In the genomic region with DNA sequence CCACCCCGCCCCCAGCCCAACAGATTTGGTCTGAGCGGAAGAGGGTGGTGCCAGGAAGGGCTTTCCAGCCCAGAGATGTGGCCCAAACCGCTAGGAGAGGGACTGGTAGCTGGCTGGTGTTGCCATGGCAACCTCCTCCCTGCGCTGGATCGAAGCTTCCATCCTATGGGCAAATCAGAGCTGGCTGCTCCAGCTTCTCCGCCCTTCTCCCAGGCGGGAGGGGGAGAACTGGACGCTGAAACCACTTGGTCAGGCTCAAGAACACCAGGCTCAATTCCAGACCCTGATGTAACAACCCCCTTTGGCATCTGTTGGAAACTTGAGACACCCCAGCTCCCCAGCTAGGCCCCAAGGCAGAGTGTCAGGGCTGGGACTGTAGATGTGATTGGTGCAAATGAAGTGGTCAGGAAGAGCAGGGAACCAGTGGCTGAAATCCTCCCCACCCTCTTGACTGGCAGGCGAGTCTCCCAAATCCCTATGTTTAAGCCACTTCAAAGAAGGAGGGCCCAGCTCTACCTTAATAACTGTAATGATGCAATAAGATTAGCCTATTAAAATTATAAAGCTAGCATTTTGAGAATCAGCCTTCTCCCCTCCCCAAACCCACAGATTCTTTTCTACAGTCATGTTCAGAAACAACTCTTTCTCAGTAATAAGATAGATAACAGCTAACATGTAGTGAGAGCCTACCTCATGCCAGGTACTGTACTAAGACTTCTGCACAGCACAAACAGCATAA, we compare ENCODE assay signal across 12 cellular contexts. TPM values are rescaled to one million over a fixed set of nuclear protein-coding genes. Genes with fewer than 3 reads are reported as not detected.
DNase-seq lines count a peak whose midpoint lies in the region; ATAC-seq and TF ChIP-seq lines count a peak whose summit lies in the region.
"Had no signal": no experiment of that assay in that cellular context is flagged by ENCODE, and none has a peak within 500 bp of the region (broad histone marks: within the 10 kb centered on the region; RNA-seq: fewer than 3 reads in every experiment).

No MANE protein-coding gene starts in this region.

- H3K36me3 ChIP-seq in BE2C: no peaks in the 10 kb centered on the region
- H3K36me3 ChIP-seq in CD8-positive, alpha-beta T cell (ENCODE audit: insufficient read depth, low read length): no peaks in the 10 kb centered on the region

- H3K27me3 Mint-ChIP-seq in CD8-positive, alpha-beta T cell (ENCODE audit: low read depth): peaks cover 58% of the 10 kb centered on the region

- no peaks in the 10 kb centered on the region for H3K36me3 Mint-ChIP-seq in CD8-positive, alpha-beta T cell

- H3K4me1 ChIP-seq in BE2C: peaks cover 24% of the 10 kb centered on the region
- no peaks in the 10 kb centered on the region for H3K4me1 ChIP-seq in CD8-positive, alpha-beta T cell (ENCODE audit: insufficient read depth, low read length)

- TF ChIP-seq CTCF in BE2C (IDR thresholded peaks at IDR 0.05; ENCODE audit: low read depth, low read length) (no peak), choroid plexus epithelial cell (conservative IDR thresholded peaks at IDR 0.05; ENCODE audit: low read depth, low read length) (no peak)
- no peak for TF ChIP-seq CTCF in CD8-positive, alpha-beta T cell (IDR thresholded peaks at IDR 0.05)

- POLR2A ChIA-PET in CD8-positive, alpha-beta T cell (lab: Charles Lee): no interaction called here

- H3K4me3 ChIP-seq in BE2C (ENCODE audit: low read depth, low read length): no peak overlapping the region; the same call in 1 of the 2 replicates
- H3K4me3 ChIP-seq in choroid plexus epithelial cell (ENCODE audit: low read depth, low read length): no peak overlapping the region
- H3K4me3 ChIP-seq in CD8-positive, alpha-beta T cell (ENCODE audit: low read depth, low read length): no peak overlapping the region

- no peak overlapping the region for H3K4me3 Mint-ChIP-seq in CD8-positive, alpha-beta T cell
- H3K4me3 Mint-ChIP-seq: effector memory CD8-positive, alpha-beta T cell had no signal

- ATAC-seq in CD8-positive, alpha-beta T cell: no peak
- ATAC-seq in GM21423 (IDR thresholded peaks at IDR 0.05; ENCODE audit: unreplicated experiment) (no peak), GM18868 (IDR thresholded peaks at IDR 0.05; ENCODE audit: unreplicated experiment) (no peak)
- ATAC-seq: activated CD4-positive, CD25-positive, alpha-beta regulatory T cell treated with anti-CD3 and anti-CD28 coated beads, Interleukin-2, amount 50 U/mL, for 24 hours; effector memory CD8-positive, alpha-beta T cell had no signal

- no peaks in the 10 kb centered on the region for H3K9me3 Mint-ChIP-seq in CD8-positive, alpha-beta T cell
- H3K9me3 Mint-ChIP-seq: effector memory CD8-positive, alpha-beta T cell had no signal

- H3K27me3 ChIP-seq in BE2C: no peaks in the 10 kb centered on the region
- H3K27me3 ChIP-seq in CD8-positive, alpha-beta T cell (ENCODE audit: insufficient read depth, low read length): peaks cover 21% of the 10 kb centered on the region

- no peaks in the 10 kb centered on the region for H3K9me3 ChIP-seq in BE2C
- no peaks in the 10 kb centered on the region for H3K9me3 ChIP-seq in CD8-positive, alpha-beta T cell (ENCODE audit: low read length)

- peak; percentile 50; the same call in 1 of the 2 replicates for TF ChIP-seq EP300 in Ishikawa (IDR thresholded peaks at IDR 0.05; ENCODE audit: borderline replicate concordance)

- H3K27ac ChIP-seq in CD8-positive, alpha-beta T cell (ENCODE audit: low read depth, low read length): no peak overlapping the region

- intact Hi-C loops in CD8-positive, alpha-beta T cell (cut with DNase I, micrococcal nuclease): no loop called here

- no peak for TF ChIP-seq RAD21 in Ishikawa (IDR thresholded peaks at IDR 0.05; ENCODE audit: low read depth)

- peaks cover 10% of the 10 kb centered on the region for H3K4me1 Mint-ChIP-seq in CD8-positive, alpha-beta T cell (ENCODE audit: low read depth)

- peak; percentile 86 for DNase-seq in BE2C
- DNase-seq in choroid plexus epithelial cell (ENCODE audit: low read depth): peak; percentile 40
- DNase-seq in mucosa of gallbladder (ENCODE audit: low spot score): peak; percentile 11
- DNase-seq in CD8-positive, alpha-beta T cell: no peak
- DNase-seq in activated CD4-positive, CD25-positive, alpha-beta regulatory T cell treated with anti-CD3 and anti-CD28 coated beads, Interleukin-2, amount 50 U/mL, for 72 hours: no peak
- DNase-seq: effector memory CD8-positive, alpha-beta T cell; NCI-H1436 had no signal

- CTCF ChIA-PET in CD8-positive, alpha-beta T cell (lab: Charles Lee): no interaction called here

- no peak overlapping the region for H3K27ac Mint-ChIP-seq in CD8-positive, alpha-beta T cell
- H3K27ac Mint-ChIP-seq: effector memory CD8-positive, alpha-beta T cell; progenitor cell of endocrine pancreas had no signal

TF ChIP-seq in Ishikawa, 13 proteins besides CTCF, POLR2A, EP300 and RAD21:
- TF ChIP-seq FOXM1 (IDR thresholded peaks at IDR 0.05; ENCODE audit: borderline replicate concordance, low read depth) (no peak), EGR1 (IDR thresholded peaks at IDR 0.05) (no peak), NFIC (IDR thresholded peaks at IDR 0.05) (peak; percentile 65), TCF12 (IDR thresholded peaks at IDR 0.05; ENCODE audit: low read depth) (peak; percentile 73; the same call in 1 of the 2 replicates), CEBPB (IDR thresholded peaks at IDR 0.05) (peak; percentile 55; the same call in 1 of the 2 replicates)

RNA-seq across cellular contexts. Expression of a gene that starts 4.2 kb away (rescaled TPM):
- 59.6 TPM for polyA plus RNA-seq in BE2C (2012; ENCODE audit: insufficient read depth, insufficient read length, low read depth)
- 0.06 TPM for total RNA-seq in mucosa of gallbladder
- total RNA-seq in CD8-positive, alpha-beta T cell: not detected

Comparison
In these comparisons a context has a peak if more than half of its experiments do, and no peak if none do; other contexts are left out.
1. DNase-seq: peak in BE2C (single experiment), choroid plexus epithelial cell (single experiment) and mucosa of gallbladder (single experiment); none in CD8-positive, alpha-beta T cell (0 of 7) and activated CD4-positive, CD25-positive, alpha-beta regulatory T cell treated with anti-CD3 and anti-CD28 coated beads, Interleukin-2, amount 50 U/mL, for 72 hours (single experiment).